ENCODE assay signal across 11 cellular contexts in genomic region chr1:193456883-193457282, GRCh38.
DNase-seq lines count a peak whose midpoint lies in the region; ATAC-seq and TF ChIP-seq lines count a peak whose summit lies in the region.
"Had no signal": no experiment of that assay in that cellular context is flagged by ENCODE, and none has a peak within 500 bp of the region (broad histone marks: within the 10 kb centered on the region; RNA-seq: fewer than 3 reads in every experiment).

No MANE protein-coding gene starts in this region.

- TF ChIP-seq POLR2A in thyroid gland (IDR thresholded peaks at IDR 0.05): no peak

- intact Hi-C loops in thyroid gland (cut with DNase I): no loop called here

- peak; percentile 74 for ATAC-seq in GM18517 (IDR thresholded peaks at IDR 0.05; ENCODE audit: unreplicated experiment)
- ATAC-seq in GM21576 (IDR thresholded peaks at IDR 0.05; ENCODE audit: unreplicated experiment): peak; percentile 63
- peak; percentile 73 for ATAC-seq in HG03432 (IDR thresholded peaks at IDR 0.05; ENCODE audit: unreplicated experiment)
- no peak for ATAC-seq in HG03139 (IDR thresholded peaks at IDR 0.05; ENCODE audit: unreplicated experiment)
- ATAC-seq in GM18520 (IDR thresholded peaks at IDR 0.05; ENCODE audit: unreplicated experiment): no peak

- no peaks in the 10 kb centered on the region for H3K27me3 ChIP-seq in thyroid gland
- no peaks in the 10 kb centered on the region for H3K27me3 ChIP-seq in WERI-Rb-1 (ENCODE audit: insufficient read depth, low read depth, severe bottlenecking)

- no peak overlapping the region for H3K4me3 ChIP-seq in epithelial cell of esophagus (ENCODE audit: low read length)
- no peak overlapping the region for H3K4me3 ChIP-seq in thyroid gland (replicated peaks in 1 of 3)
- H3K4me3 ChIP-seq in WERI-Rb-1 (ENCODE audit: low read depth, low read length): no peak overlapping the region

- 45 to 53% methylated on average over 1 of the region's 1 CpG for WGBS in thyroid gland, 2 donors

- peak; percentile 36 for DNase-seq in epithelial cell of esophagus (ENCODE audit: low read depth)
- DNase-seq in thyroid gland: no peak
- no peak for DNase-seq in WERI-Rb-1
- DNase-seq: activated CD8-positive, alpha-beta memory T cell treated with anti-CD3 and anti-CD28 coated beads, Interleukin-2, amount 10 ng/mL, durations not matched to agents 7 days and 5 days; kidney had no signal

- TF ChIP-seq CTCF in epithelial cell of esophagus (IDR thresholded peaks at IDR 0.05; ENCODE audit: insufficient read depth, low read depth, low read length, missing control alignments) (no peak), thyroid gland (IDR thresholded peaks at IDR 0.05) (no peak), WERI-Rb-1 (IDR thresholded peaks at IDR 0.05; ENCODE audit: low read depth, low read length) (no peak)

- no peaks in the 10 kb centered on the region for H3K9me3 ChIP-seq in thyroid gland
- no peaks in the 10 kb centered on the region for H3K9me3 ChIP-seq in WERI-Rb-1 (ENCODE audit: severe bottlenecking)

- H3K4me1 ChIP-seq in thyroid gland: peaks cover 7 to 8% of the 10 kb centered on the region in 2 donors

- H3K27ac ChIP-seq in thyroid gland (peak overlapping the region in 1 of 3 donors; percentile 36), WERI-Rb-1 (no peak overlapping the region)
- H3K27ac ChIP-seq: HL-60 had no signal

- no peaks in the 10 kb centered on the region for H3K36me3 ChIP-seq in thyroid gland
- H3K36me3 ChIP-seq in WERI-Rb-1: no peaks in the 10 kb centered on the region

Comparison
In these comparisons a context has a peak if more than half of its experiments do, and no peak if none do; other contexts are left out.
1. ATAC-seq: peak in GM18517 (single experiment), GM21576 (single experiment) and HG03432 (single experiment); none in HG03139 (single experiment) and GM18520 (single experiment).